8 cellular contexts compared by ENCODE assay signal in the genomic region with DNA sequence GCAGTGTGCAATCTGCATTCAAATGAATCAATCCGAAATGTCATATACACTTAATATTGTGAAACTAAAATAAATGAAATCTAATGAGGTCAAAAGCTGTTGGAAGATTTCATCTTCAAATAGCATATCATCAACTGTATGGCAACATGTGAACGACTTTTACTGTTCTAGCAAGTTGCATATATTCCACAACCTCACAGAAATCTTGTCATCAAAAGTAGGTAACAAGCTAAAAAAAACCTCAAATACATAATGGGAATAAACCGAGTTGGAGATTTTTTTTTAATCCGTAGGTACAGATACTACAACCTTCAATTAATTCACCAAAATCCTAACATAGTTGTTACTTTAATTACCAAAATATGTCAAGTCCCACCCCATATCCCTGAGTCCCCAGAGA. TPM values are rescaled to one million over a fixed set of nuclear protein-coding genes. Genes with fewer than 3 reads are reported as not detected.
A peak's percentile ranks its signal among the peaks of the same experiment; 100 is the strongest.
DNase-seq lines count a peak whose midpoint lies in the region; ATAC-seq and TF ChIP-seq lines count a peak whose summit lies in the region.

No MANE protein-coding gene starts in this region.

- peak in 2 of 3 donors; percentile 14 to 32 for DNase-seq in CD4-positive, CD25-positive, alpha-beta regulatory T cell
- DNase-seq in NB4 (ENCODE audit: low read depth) (no peak), colonic mucosa (no peak), nephron progenitor cell (no peak), SKM-1 treated with dmso at 0.1 percent for 144 hours (lab: John Stamatoyannopoulos, UW; ENCODE audit: unreplicated experiment) (no peak)
- DNase-seq in activated CD4-positive, CD25-positive, alpha-beta regulatory T cell treated with anti-CD3 and anti-CD28 coated beads, Interleukin-2, amount 50 U/mL, for 72 hours: no peak

- ATAC-seq in CD4-positive, CD25-positive, alpha-beta regulatory T cell (ENCODE audit: low read depth in 2 of 2): no peak
- ATAC-seq in HG03095 (IDR thresholded peaks at IDR 0.05; ENCODE audit: unreplicated experiment) (no peak), GM18517 (IDR thresholded peaks at IDR 0.05; ENCODE audit: unreplicated experiment) (no peak)

- peak overlapping the region; percentile 96 for H3K4me3 ChIP-seq in CD4-positive, CD25-positive, alpha-beta regulatory T cell (ENCODE audit: low read depth, low read length)
- H3K4me3 ChIP-seq in NB4 (ENCODE audit: low read depth, low read length) (peak overlapping the region; percentile 73), colonic mucosa (peak overlapping the region; percentile 95)

- peaks cover 0 to 2% (median 0%) of the 10 kb centered on the region in 7 donors for H3K9me3 Mint-ChIP-seq in CD4-positive, CD25-positive, alpha-beta regulatory T cell
- peaks cover 4% of the 10 kb centered on the region for H3K9me3 Mint-ChIP-seq in nephron progenitor cell

- TF ChIP-seq CTCF in NB4 (IDR thresholded peaks at IDR 0.05; ENCODE audit: low read depth, low read length) (no peak), colonic mucosa (IDR thresholded peaks at IDR 0.05) (no peak), nephron progenitor cell (IDR thresholded peaks at IDR 0.05) (no peak)

- peaks cover 35 to 48% (median 43%) of the 10 kb centered on the region in 4 donors for H3K4me1 Mint-ChIP-seq in CD4-positive, CD25-positive, alpha-beta regulatory T cell
- H3K4me1 Mint-ChIP-seq in nephron progenitor cell: peaks cover 34% of the 10 kb centered on the region

- peak overlapping the region; percentile 83 to 96 (median 90) for H3K27ac Mint-ChIP-seq in CD4-positive, CD25-positive, alpha-beta regulatory T cell
- H3K27ac Mint-ChIP-seq in nephron progenitor cell: peak overlapping the region; percentile 91

- peaks cover 5% of the 10 kb centered on the region for H3K36me3 Mint-ChIP-seq in CD4-positive, CD25-positive, alpha-beta regulatory T cell
- H3K36me3 Mint-ChIP-seq in nephron progenitor cell (ENCODE audit: low read depth): peaks cover 9% of the 10 kb centered on the region

- TF ChIP-seq POLR2A in NB4 (IDR thresholded peaks at IDR 0.05; ENCODE audit: extremely low read depth, insufficient read length): no peak

- peak overlapping the region in 1 of 2 donors; percentile 86 for H3K9ac ChIP-seq in colonic mucosa (ENCODE audit: low read depth in 2 of 2, low read length in 2 of 2)

- peak overlapping the region; percentile 93 to 99 (median 96) for H3K4me3 Mint-ChIP-seq in CD4-positive, CD25-positive, alpha-beta regulatory T cell
- H3K4me3 Mint-ChIP-seq in nephron progenitor cell: peak overlapping the region; percentile 97

- no peaks in the 10 kb centered on the region for H3K36me3 ChIP-seq in CD4-positive, CD25-positive, alpha-beta regulatory T cell (ENCODE audit: control insufficient read depth, insufficient read depth, low read length)
- no peaks in the 10 kb centered on the region for H3K36me3 ChIP-seq in colonic mucosa

- peaks cover 51% of the 10 kb centered on the region for H3K4me1 ChIP-seq in CD4-positive, CD25-positive, alpha-beta regulatory T cell (ENCODE audit: control insufficient read depth, insufficient read depth, low read length, poor library complexity, severe bottlenecking)
- H3K4me1 ChIP-seq in colonic mucosa: no peaks in the 10 kb centered on the region

- intact Hi-C loops in colonic mucosa (cut with DNase I): loop anchor here (10.0 kb wide), 1 partner anchor 157 kb away; a partner anchor contains a TSS

- H3K9me3 ChIP-seq in CD4-positive, CD25-positive, alpha-beta regulatory T cell (ENCODE audit: control insufficient read depth in 2 of 2, low read length in 2 of 2): no peaks in the 10 kb centered on the region
- no peaks in the 10 kb centered on the region for H3K9me3 ChIP-seq in colonic mucosa

- no peaks in the 10 kb centered on the region for H3K27me3 Mint-ChIP-seq in CD4-positive, CD25-positive, alpha-beta regulatory T cell
- peaks cover 3% of the 10 kb centered on the region for H3K27me3 Mint-ChIP-seq in nephron progenitor cell (ENCODE audit: low read depth, poor library complexity)

- peak overlapping the region; percentile 95 for H3K27ac ChIP-seq in CD4-positive, CD25-positive, alpha-beta regulatory T cell (ENCODE audit: insufficient read depth, low read length, poor library complexity, severe bottlenecking)
- peak overlapping the region; percentile 100 for H3K27ac ChIP-seq in colonic mucosa

- no peaks in the 10 kb centered on the region for H3K27me3 ChIP-seq in CD4-positive, CD25-positive, alpha-beta regulatory T cell (ENCODE audit: control insufficient read depth, insufficient read depth, low read length)
- H3K27me3 ChIP-seq in colonic mucosa: no peaks in the 10 kb centered on the region

RNA-seq across cellular contexts. Expression of a gene that starts 1.1 kb away (rescaled TPM):
- 144 TPM for total RNA-seq in CD4-positive, CD25-positive, alpha-beta regulatory T cell
- 10 to 100 TPM; 49.5 to 56.8 (median 52.8) TPM for polyA plus RNA-seq in CD4-positive, CD25-positive, alpha-beta regulatory T cell
- 100 to 1,000 TPM; 137 to 168 TPM for total RNA-seq in colonic mucosa

RNA-seq across cellular contexts. Expression of a gene that starts 47.6 kb away (rescaled TPM):
- total RNA-seq in CD4-positive, CD25-positive, alpha-beta regulatory T cell: 15.3 TPM
- polyA plus RNA-seq in CD4-positive, CD25-positive, alpha-beta regulatory T cell: 10 to 100 TPM; 19.5 to 30.4 (median 23.2) TPM
- total RNA-seq in colonic mucosa: 10 to 100 TPM; 45.4 to 48.9 TPM

Comparison
In these comparisons a context has a peak if more than half of its experiments do, and no peak if none do; other contexts are left out.
1. DNase-seq: peak in CD4-positive, CD25-positive, alpha-beta regulatory T cell (2 of 3); none in NB4 (single experiment), colonic mucosa (single experiment), nephron progenitor cell (single experiment), activated CD4-positive, CD25-positive, alpha-beta regulatory T cell treated with anti-CD3 and anti-CD28 coated beads, Interleukin-2, amount 50 U/mL, for 72 hours (single experiment) and SKM-1 treated with dmso at 0.1 percent for 144 hours (single experiment).
2. Peak in every context shown above with its lines, with median percentiles within 50 percentile points of each other: H3K4me3 ChIP-seq.